Comparison of ENCODE assay signal across 8 cellular contexts in the genomic region with DNA sequence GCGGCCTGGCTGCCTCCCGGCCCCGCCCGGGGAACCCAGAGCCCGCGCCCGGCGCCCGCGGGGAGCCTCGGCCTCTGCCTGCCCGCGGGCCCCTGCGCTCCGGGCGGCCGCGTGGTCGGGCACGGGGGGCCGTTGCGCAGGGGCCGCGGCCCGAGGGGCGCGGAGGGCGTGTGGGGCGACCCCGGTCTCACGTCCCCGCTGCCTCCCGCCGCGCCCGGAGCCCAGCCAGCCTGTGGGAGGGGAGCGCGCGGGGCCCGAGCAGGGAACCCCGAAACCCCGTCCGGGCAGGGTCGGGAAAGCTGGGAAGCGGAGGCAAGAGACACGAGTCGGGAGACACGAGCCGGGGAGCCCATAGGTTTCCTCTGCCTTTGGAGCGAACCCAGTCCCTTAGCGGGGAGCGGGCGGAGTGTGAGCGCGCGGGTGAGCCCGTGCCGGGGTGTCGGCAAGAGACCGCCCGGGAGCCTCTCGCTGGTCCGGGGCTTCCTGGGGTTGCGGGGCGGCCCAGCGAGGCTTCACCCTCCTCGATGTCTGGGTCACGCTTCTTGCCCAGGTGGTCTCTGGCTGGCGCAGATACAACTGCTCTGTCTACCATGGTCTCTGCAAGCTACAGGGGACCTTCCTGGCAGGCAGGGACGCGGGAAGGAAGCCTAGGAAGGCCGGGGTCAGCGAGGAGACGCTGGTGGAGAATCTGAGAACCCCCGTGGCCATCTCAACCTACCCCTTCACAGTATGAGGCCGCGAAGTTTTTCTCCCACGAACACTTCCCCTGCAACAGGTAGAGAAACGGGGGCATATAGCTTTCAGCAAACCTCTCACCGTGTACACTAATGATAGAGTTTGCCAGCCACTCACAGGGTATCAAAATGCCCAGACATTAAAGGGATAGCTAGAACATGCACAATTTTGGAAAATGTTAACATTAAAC. TPM values are rescaled to one million over a fixed set of nuclear protein-coding genes. Genes with fewer than 3 reads are reported as not detected.
DNase-seq lines count a peak whose midpoint lies in the region; ATAC-seq, FAIRE-seq and TF ChIP-seq lines count a peak whose summit lies in the region.

No MANE protein-coding gene starts in this region.

- H3K4me2 ChIP-seq in astrocyte (ENCODE audit: low read length), result peak overlapping the region; percentile 94

- no peak for TF ChIP-seq CTCF in astrocyte (IDR thresholded peaks at IDR 0.05; ENCODE audit: insufficient read depth, low read depth, low read length)
- no peak for TF ChIP-seq CTCF in kidney (IDR thresholded peaks at IDR 0.05; ENCODE audit: borderline replicate concordance, extremely low read depth, insufficient read depth)

- POLR2A ChIA-PET in activated CD4-positive, alpha-beta T cell treated with anti-CD3 and anti-CD28 coated beads, Interleukin-2, amount 10 ng/mL, durations not matched to agents 7 days and 5 days (lab: Charles Lee), result no interaction called here

- H3K27me3 ChIP-seq in astrocyte (ENCODE audit: insufficient read depth, low read length), result peaks cover 12% of the 10 kb centered on the region

- H2AFZ ChIP-seq in astrocyte (ENCODE audit: low read depth, low read length), result peak overlapping the region; percentile 79

- H3K9me3 Mint-ChIP-seq in activated CD4-positive, alpha-beta T cell treated with anti-CD3 and anti-CD28 coated beads, Interleukin-2, amount 10 ng/mL, durations not matched to agents 7 days and 5 days, result no peaks in the 10 kb centered on the region
- H3K9me3 Mint-ChIP-seq in IgD-negative memory B cell (no peaks in the 10 kb centered on the region), astrocyte (ENCODE audit: unreplicated experiment) (no peaks in the 10 kb centered on the region)

- no peak for TF ChIP-seq POLR2A in GM12892 (IDR thresholded peaks at IDR 0.05; ENCODE audit: low read depth, low read length)

- H3K27me3 Mint-ChIP-seq in activated CD4-positive, alpha-beta T cell treated with anti-CD3 and anti-CD28 coated beads, Interleukin-2, amount 10 ng/mL, durations not matched to agents 7 days and 5 days, result peaks cover 67% of the 10 kb centered on the region
- H3K27me3 Mint-ChIP-seq in IgD-negative memory B cell (no peaks in the 10 kb centered on the region), astrocyte (ENCODE audit: low read depth, unreplicated experiment) (peaks cover 66% of the 10 kb centered on the region)

- CTCF ChIA-PET in activated CD4-positive, alpha-beta T cell treated with anti-CD3 and anti-CD28 coated beads, Interleukin-2, amount 10 ng/mL, durations not matched to agents 7 days and 5 days (lab: Charles Lee), result interaction anchor here (1.4 kb wide), 1 partner anchor 24 kb away, joined by 3 read pairs; no protein-coding TSS in a partner anchor

- intact Hi-C loops in kidney (cut with DNase I), result loop anchor here (5.0 kb wide), 1 partner anchor 88 kb away; no protein-coding TSS in a partner anchor

- H3K4me3 Mint-ChIP-seq in activated CD4-positive, alpha-beta T cell treated with anti-CD3 and anti-CD28 coated beads, Interleukin-2, amount 10 ng/mL, durations not matched to agents 7 days and 5 days, result peak overlapping the region; percentile 58
- H3K4me3 Mint-ChIP-seq in IgD-negative memory B cell, result peak overlapping the region; percentile 72 to 92 (median 88)
- H3K4me3 Mint-ChIP-seq in astrocyte (ENCODE audit: unreplicated experiment), result peak overlapping the region; percentile 34

- H3K4me1 ChIP-seq in astrocyte (ENCODE audit: insufficient read depth, low read length) (peaks cover 7% of the 10 kb centered on the region), kidney (ENCODE audit: control insufficient read depth in 1 of 2, insufficient read depth in 1 of 2, low read depth in 1 of 2, low read length in 2 of 2) (no peaks in the 10 kb centered on the region)

- H4K20me1 ChIP-seq in astrocyte (ENCODE audit: insufficient read depth, low read length), result peaks cover 3% of the 10 kb centered on the region

- H3K36me3 ChIP-seq in astrocyte (ENCODE audit: insufficient read depth, low read length) (no peaks in the 10 kb centered on the region), kidney (ENCODE audit: control insufficient read depth in 1 of 2, insufficient read depth in 2 of 2, low read length in 2 of 2) (no peaks in the 10 kb centered on the region)

- H3K27ac ChIP-seq in astrocyte (ENCODE audit: low read depth, low read length), result no peak overlapping the region
- no peak overlapping the region for H3K27ac ChIP-seq in kidney (ENCODE audit: low read depth in 2 of 2, low read length in 2 of 2)

- H3K27ac Mint-ChIP-seq in activated CD4-positive, alpha-beta T cell treated with anti-CD3 and anti-CD28 coated beads, Interleukin-2, amount 10 ng/mL, durations not matched to agents 7 days and 5 days, result no peak overlapping the region
- H3K27ac Mint-ChIP-seq in IgD-negative memory B cell, result peak overlapping the region; percentile 78 to 86 (median 81)
- H3K27ac Mint-ChIP-seq in astrocyte (ENCODE audit: unreplicated experiment), result no peak overlapping the region

- no peaks in the 10 kb centered on the region for H3K9me3 ChIP-seq in astrocyte (ENCODE audit: insufficient read depth, low read depth, low read length)
- no peaks in the 10 kb centered on the region for H3K9me3 ChIP-seq in kidney (ENCODE audit: control insufficient read depth in 1 of 2, low read length in 2 of 2)

- DNase-seq in activated CD4-positive, alpha-beta T cell treated with anti-CD3 and anti-CD28 coated beads, Interleukin-2, amount 10 ng/mL, durations not matched to agents 7 days and 5 days, result no peak
- DNase-seq in activated CD4-positive, alpha-beta T cell treated with anti-CD3 and anti-CD28 coated beads for 4 hours, result no peak
- DNase-seq in astrocyte (ENCODE audit: low read depth) (peak; percentile 14), kidney (no peak), GM12892 (ENCODE audit: insufficient read length) (no peak), cerebellar nuclear complex (lab: John Stamatoyannopoulos, UW) (no peak)
- DNase-seq in stimulated activated naive CD8-positive, alpha-beta T cell treated with anti-CD3 and anti-CD28 coated beads, Interleukin-15, Interleukin-2, amounts not matched to agents 100 U/mL and 50 U/mL, for 24 hours, result peak; percentile 27

- H3K79me2 ChIP-seq in astrocyte (ENCODE audit: insufficient read depth, low read length), result no peaks in the 10 kb centered on the region

- H3K36me3 Mint-ChIP-seq in activated CD4-positive, alpha-beta T cell treated with anti-CD3 and anti-CD28 coated beads, Interleukin-2, amount 10 ng/mL, durations not matched to agents 7 days and 5 days (ENCODE audit: low read depth), result no peaks in the 10 kb centered on the region
- H3K36me3 Mint-ChIP-seq in IgD-negative memory B cell, result no peaks in the 10 kb centered on the region
- no peaks in the 10 kb centered on the region for H3K36me3 Mint-ChIP-seq in astrocyte (ENCODE audit: low read depth, unreplicated experiment)

- H3K4me1 Mint-ChIP-seq in activated CD4-positive, alpha-beta T cell treated with anti-CD3 and anti-CD28 coated beads, Interleukin-2, amount 10 ng/mL, durations not matched to agents 7 days and 5 days, result peaks cover 18% of the 10 kb centered on the region
- H3K4me1 Mint-ChIP-seq in IgD-negative memory B cell, result peaks cover 40 to 44% (median 41%) of the 10 kb centered on the region in 3 donors
- no peaks in the 10 kb centered on the region for H3K4me1 Mint-ChIP-seq in astrocyte (ENCODE audit: low read depth, unreplicated experiment)

- FAIRE-seq in astrocyte (lab: Jason Lieb, UNC), result no peak
- FAIRE-seq in kidney (lab: Jason Lieb, UNC), result no peak
- no peak for FAIRE-seq in GM12892 (lab: Jason Lieb, UNC)

- H3K9ac ChIP-seq in astrocyte (ENCODE audit: low read length) (peak overlapping the region; percentile 69), kidney (ENCODE audit: low read length in 2 of 2) (no peak overlapping the region)

- H3K4me3 ChIP-seq in astrocyte (ENCODE audit: insufficient read depth, low read depth, low read length), result peak overlapping the region; percentile 56
- peak overlapping the region; percentile 18 to 19 for H3K4me3 ChIP-seq in kidney (ENCODE audit: low read length in 2 of 2)

- no peak for ATAC-seq in stimulated activated naive CD8-positive, alpha-beta T cell treated with anti-CD3 and anti-CD28 coated beads, Interleukin-15, Interleukin-2, amounts not matched to agents 100 U/mL and 50 U/mL, for 24 hours

RNA-seq across cellular contexts. Expression of a gene that starts 0.6 kb away (rescaled TPM):
- under 1 TPM; 0.40 to 0.45 TPM for total RNA-seq in activated CD4-positive, alpha-beta T cell treated with anti-CD3 and anti-CD28 coated beads, Interleukin-2, amount 10 ng/mL, durations not matched to agents 7 days and 5 days
- polyA plus RNA-seq in IgD-negative memory B cell (13.2 TPM), kidney (ENCODE audit: insufficient read depth, low read depth, low replicate concordance) (1.1 TPM)
- total RNA-seq in astrocyte (0.41 and 0.65 TPM in 2 replicates), kidney (24.9 TPM)
- 15.9 TPM for polyA plus RNA-seq in GM12892 (2012; ENCODE audit: missing spikeins)

RNA-seq across cellular contexts. Expression of a gene that starts 40.1 kb away (rescaled TPM):
- total RNA-seq in activated CD4-positive, alpha-beta T cell treated with anti-CD3 and anti-CD28 coated beads, Interleukin-2, amount 10 ng/mL, durations not matched to agents 7 days and 5 days, result not detected
- polyA plus RNA-seq in IgD-negative memory B cell, result not detected
- total RNA-seq in astrocyte, result 0.55 and 0.95 TPM in 2 replicates
- total RNA-seq in kidney, result 19.6 TPM
- polyA plus RNA-seq in kidney (ENCODE audit: insufficient read depth, low read depth, low replicate concordance), result 5.4 TPM
- not detected for polyA plus RNA-seq in GM12892 (2012; ENCODE audit: missing spikeins)

Comparison
In these comparisons a context has a peak if more than half of its experiments do, and no peak if none do; other contexts are left out.
1. DNase-seq: peak in astrocyte (single experiment) and stimulated activated naive CD8-positive, alpha-beta T cell treated with anti-CD3 and anti-CD28 coated beads, Interleukin-15, Interleukin-2, amounts not matched to agents 100 U/mL and 50 U/mL, for 24 hours (single experiment); none in activated CD4-positive, alpha-beta T cell treated with anti-CD3 and anti-CD28 coated beads, Interleukin-2, amount 10 ng/mL, durations not matched to agents 7 days and 5 days (single experiment), activated CD4-positive, alpha-beta T cell treated with anti-CD3 and anti-CD28 coated beads for 4 hours (0 of 2), kidney (single experiment), GM12892 (single experiment) and cerebellar nuclear complex (0 of 2).
2. H3K27ac Mint-ChIP-seq: peak in IgD-negative memory B cell (3 of 3); none in activated CD4-positive, alpha-beta T cell treated with anti-CD3 and anti-CD28 coated beads, Interleukin-2, amount 10 ng/mL, durations not matched to agents 7 days and 5 days (single experiment) and astrocyte (single experiment).
3. H3K4me3 Mint-ChIP-seq: peak in every context shown above with its lines; median percentile 88 in IgD-negative memory B cell; 58 in activated CD4-positive, alpha-beta T cell treated with anti-CD3 and anti-CD28 coated beads, Interleukin-2, amount 10 ng/mL, durations not matched to agents 7 days and 5 days; 34 in astrocyte.
4. RNA of a gene that starts 0.6 kb away (total RNA-seq): 24.9 TPM in kidney (single experiment); 0.40 to 0.45 TPM in activated CD4-positive, alpha-beta T cell treated with anti-CD3 and anti-CD28 coated beads, Interleukin-2, amount 10 ng/mL, durations not matched to agents 7 days and 5 days and 0.41 to 0.65 TPM in astrocyte; every median in the first group is over 10 times any median in the second.
5. RNA of a gene that starts 40.1 kb away (total RNA-seq): 19.6 TPM in kidney (single experiment); 0.55 to 0.95 TPM in astrocyte and not detected in activated CD4-positive, alpha-beta T cell treated with anti-CD3 and anti-CD28 coated beads, Interleukin-2, amount 10 ng/mL, durations not matched to agents 7 days and 5 days; every median in the first group is over 10 times any median in the second.